In the genomic region with DNA sequence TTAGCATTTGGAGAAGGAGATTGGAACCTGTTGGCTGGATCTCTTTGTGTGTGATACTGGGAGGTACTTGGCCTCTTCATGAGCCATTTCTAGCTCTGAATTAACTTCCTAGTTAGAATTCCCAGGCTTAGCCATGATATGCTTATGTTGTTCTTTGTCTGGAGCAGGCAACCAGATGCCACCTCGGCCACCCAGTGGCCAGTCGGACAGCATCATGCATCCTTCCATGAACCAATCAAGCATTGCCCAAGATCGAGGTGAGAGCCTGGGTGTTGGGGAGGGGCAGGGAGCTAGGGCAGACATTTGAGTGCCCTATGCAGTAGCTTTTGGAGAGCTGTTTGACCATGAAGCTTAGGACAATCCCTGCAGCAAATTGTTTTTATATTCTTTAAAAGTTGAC, we compare ENCODE assay signal across 10 cellular contexts. TPM values are rescaled to one million over a fixed set of nuclear protein-coding genes. Genes with fewer than 3 reads are reported as not detected.
DNase-seq lines count a peak whose midpoint lies in the region; ATAC-seq and TF ChIP-seq lines count a peak whose summit lies in the region.
"Had no signal": no experiment of that assay in that cellular context is flagged by ENCODE, and none has a peak within 500 bp of the region (broad histone marks: within the 10 kb centered on the region; RNA-seq: fewer than 3 reads in every experiment).

No MANE protein-coding gene starts in this region.

- H3K27ac Mint-ChIP-seq in activated CD4-positive, alpha-beta T cell treated with anti-CD3 and anti-CD28 coated beads for 36 hours, result peak overlapping the region; percentile 27

- 40 to 46% (median 42%) methylated on average over 3 of the region's 3 CpGs for WGBS in psoas muscle, 3 donors

- CTCF ChIA-PET in activated CD4-positive, alpha-beta T cell treated with anti-CD3 and anti-CD28 coated beads for 36 hours (lab: Charles Lee), result interaction anchor here (0.7 to 2.0 kb wide), 2 partner anchors 14 to 117 kb away, joined by 3 to 6 read pairs; no protein-coding TSS in a partner anchor
- CTCF ChIA-PET in PC-3 (lab: Charles Lee), result no interaction called here

- H3K9me2 ChIP-seq in PC-3 (replicated peaks; ENCODE audit: low read length), result no peaks in the 10 kb centered on the region

- H3K36me3 Mint-ChIP-seq in activated CD4-positive, alpha-beta T cell treated with anti-CD3 and anti-CD28 coated beads for 36 hours (ENCODE audit: low read depth), result peaks cover 46% of the 10 kb centered on the region

- no peaks in the 10 kb centered on the region for H3K27me3 Mint-ChIP-seq in activated CD4-positive, alpha-beta T cell treated with anti-CD3 and anti-CD28 coated beads for 36 hours

- POLR2A ChIA-PET in activated CD4-positive, alpha-beta T cell treated with anti-CD3 and anti-CD28 coated beads for 36 hours (lab: Charles Lee), result no interaction called here
- POLR2A ChIA-PET in PC-3 (lab: Charles Lee; ENCODE audit: unreplicated experiment), result no interaction called here

- no peak for TF ChIP-seq POLR2A in GM18505 (IDR thresholded peaks at IDR 0.05; ENCODE audit: borderline replicate concordance, extremely low read depth, insufficient read depth, insufficient read length)

- ATAC-seq in activated CD4-positive, alpha-beta T cell treated with anti-CD3 and anti-CD28 coated beads for 36 hours, result no peak
- ATAC-seq in PC-3 (peak; percentile 48; the same call in 1 of the 2 replicates), psoas muscle (peak in 3 of 4 donors; percentile 60 to 74 (median 73)), HG02763 (IDR thresholded peaks at IDR 0.05; ENCODE audit: unreplicated experiment) (no peak), GM18505 (IDR thresholded peaks at IDR 0.05; ENCODE audit: unreplicated experiment) (no peak)

- H3K9ac ChIP-seq in PC-3 (ENCODE audit: low read length), result no peak overlapping the region

- in situ Hi-C loops in GM13976 (cut with MboI; ENCODE audit: low sequenced_read_pairs, unreplicated experiment), result no loop called here

- H3K9me3 Mint-ChIP-seq in activated CD4-positive, alpha-beta T cell treated with anti-CD3 and anti-CD28 coated beads for 36 hours (ENCODE audit: low read depth), result no peaks in the 10 kb centered on the region

- H4K20me1 ChIP-seq in PC-3 (ENCODE audit: low read length), result 0 out of 2 replicates have a peak, but pooled peaks cover 5% of the 10 kb centered on the region

- H3K4me3 ChIP-seq in PC-3 (ENCODE audit: low read length), result no peak overlapping the region
- no peak overlapping the region for H3K4me3 ChIP-seq in epithelial cell of proximal tubule (ENCODE audit: low read depth, low read length)
- H3K4me3 ChIP-seq in psoas muscle, result no peak overlapping the region

- TF ChIP-seq CTCF in PC-3 (conservative IDR thresholded peaks at IDR 0.05; ENCODE audit: low read depth, low read length), result peak; percentile 58
- TF ChIP-seq CTCF in epithelial cell of proximal tubule (conservative IDR thresholded peaks at IDR 0.05; ENCODE audit: low read depth, low read length), result peak; percentile 36
- no peak for TF ChIP-seq CTCF in psoas muscle (IDR thresholded peaks at IDR 0.05)
- TF ChIP-seq CTCF in GM13976 (IDR thresholded peaks at IDR 0.05; ENCODE audit: borderline replicate concordance, control extremely low read depth, extremely low read depth, insufficient read depth, missing control alignments), result no peak

- no peak for DNase-seq in activated CD4-positive, alpha-beta T cell treated with anti-CD3 and anti-CD28 coated beads for 36 hours
- DNase-seq in activated CD4-positive, alpha-beta T cell treated with anti-CD3 and anti-CD28 coated beads for 1 hour, result no peak
- DNase-seq in PC-3 (peak; percentile 35), epithelial cell of proximal tubule (ENCODE audit: low read depth) (no peak), psoas muscle (no peak), GM13976 (ENCODE audit: low spot score) (no peak)
- DNase-seq: activated T-cell treated with anti-CD3 and anti-CD28 coated beads, Interleukin-2, amount 50 U/mL, for 1 hour; NCI-H1417 had no signal

- H2AFZ ChIP-seq in PC-3 (ENCODE audit: low read length), result no peak overlapping the region

- no peak overlapping the region for H3K4me3 Mint-ChIP-seq in activated CD4-positive, alpha-beta T cell treated with anti-CD3 and anti-CD28 coated beads for 36 hours

- peaks cover 52% of the 10 kb centered on the region for H3K79me2 ChIP-seq in PC-3 (ENCODE audit: low read length)

- H3K27ac ChIP-seq in PC-3 (ENCODE audit: low read length), result no peak overlapping the region
- H3K27ac ChIP-seq in psoas muscle, result no peak overlapping the region

- no peaks in the 10 kb centered on the region for H3K9me3 ChIP-seq in PC-3 (ENCODE audit: low read length)
- H3K9me3 ChIP-seq in psoas muscle, result no peaks in the 10 kb centered on the region

- no TSS peak for BruUV-seq in PC-3 (replicated peaks; lab: Mats Ljungman, UMichigan)

- peaks cover 11% of the 10 kb centered on the region for H3K4me1 Mint-ChIP-seq in activated CD4-positive, alpha-beta T cell treated with anti-CD3 and anti-CD28 coated beads for 36 hours

- intact Hi-C loops in activated CD4-positive, alpha-beta T cell treated with anti-CD3 and anti-CD28 coated beads for 36 hours (cut with DNase I, micrococcal nuclease), result no loop called here
- intact Hi-C loops in PC-3 (cut with micrococcal nuclease) (no loop called here), psoas muscle (cut with DNase I) (loop anchor here in 1 of 2 donors (10.0 kb wide), 1 partner anchor 56 kb away; no protein-coding TSS in a partner anchor)

- H3K4me2 ChIP-seq in PC-3 (ENCODE audit: low read length), result no peak overlapping the region

- no peaks in the 10 kb centered on the region for H3K27me3 ChIP-seq in PC-3 (ENCODE audit: low read length)
- H3K27me3 ChIP-seq in psoas muscle (ENCODE audit: insufficient read depth in 3 of 3, low read length in 2 of 3), result no peaks in the 10 kb centered on the region

- H3K4me1 ChIP-seq in PC-3 (ENCODE audit: insufficient read depth, low read length) (no peaks in the 10 kb centered on the region), psoas muscle (no peaks in the 10 kb centered on the region)

- H3F3A ChIP-seq in PC-3 (ENCODE audit: low read length, unreplicated experiment), result no peaks in the 10 kb centered on the region

- H3K36me3 ChIP-seq in PC-3 (ENCODE audit: low read depth, low read length) (peaks cover 53% of the 10 kb centered on the region), psoas muscle (ENCODE audit: insufficient read depth in 1 of 2, low read depth in 1 of 2) (peaks cover 14 to 90% of the 10 kb centered on the region in 2 donors)

RNA-seq across cellular contexts. Expression of a gene that starts 26.5 kb away (rescaled TPM):
- total RNA-seq in activated CD4-positive, alpha-beta T cell treated with anti-CD3 and anti-CD28 coated beads for 36 hours, result 10 to 100 TPM; 12.0 to 17.2 TPM
- total RNA-seq in PC-3 (2014; rRNA removed), result 6.0 and 8.8 TPM in 2 replicates
- total RNA-seq in epithelial cell of proximal tubule, result 10.7 and 12.6 TPM in 2 replicates
- total RNA-seq in psoas muscle, result 1 to 10 TPM; 4.2 to 7.4 (median 5.5) TPM
- 1 to 10 TPM; 2.5 to 5.5 (median 3.4) TPM for polyA plus RNA-seq in psoas muscle

Comparison
In these comparisons a context has a peak if more than half of its experiments do, and no peak if none do; other contexts are left out.
1. ATAC-seq: peak in PC-3 (single experiment) and psoas muscle (3 of 4); none in activated CD4-positive, alpha-beta T cell treated with anti-CD3 and anti-CD28 coated beads for 36 hours (single experiment), HG02763 (single experiment) and GM18505 (single experiment).
2. CTCF ChIP-seq: peak in PC-3 (single experiment) and epithelial cell of proximal tubule (single experiment); none in psoas muscle (single experiment) and GM13976 (single experiment).